Comparison of ENCODE assay signal across 19 cellular contexts in the genomic region with DNA sequence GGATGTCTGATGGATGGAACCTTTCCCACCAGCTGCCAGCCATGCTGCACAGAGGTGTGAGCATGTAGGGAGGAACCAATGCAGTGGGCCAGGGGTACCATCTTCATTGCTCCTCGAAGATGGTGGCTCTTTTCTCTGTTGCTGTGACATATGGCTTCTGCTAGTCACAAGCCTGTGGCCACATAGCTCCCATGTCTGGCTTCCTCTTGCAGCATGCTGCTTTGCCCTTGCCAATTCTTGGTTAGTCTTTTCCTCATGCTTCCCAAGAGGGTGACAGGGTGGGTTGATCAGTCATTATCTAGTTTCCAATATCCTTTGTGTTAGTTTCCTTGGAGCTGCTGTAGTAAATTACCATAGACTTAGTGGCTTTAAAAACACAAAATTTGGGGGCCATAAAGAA.
DNase-seq lines count a peak whose midpoint lies in the region; ATAC-seq, FAIRE-seq and TF ChIP-seq lines count a peak whose summit lies in the region.
"Had no signal": no experiment of that assay in that cellular context is flagged by ENCODE, and none has a peak within 500 bp of the region (broad histone marks: within the 10 kb centered on the region; RNA-seq: fewer than 3 reads in every experiment).

No MANE protein-coding gene starts in this region.

- H3K4me3 ChIP-seq in DND-41 (ENCODE audit: low read depth in 1 of 2, low read length in 2 of 2) = no peak overlapping the region
- H3K4me3 ChIP-seq in H1 (ENCODE audit: extremely low read depth in 1 of 4, insufficient read depth in 2 of 4, low read depth in 3 of 4, low read length in 4 of 4) = no peak overlapping the region
- H3K4me3 ChIP-seq in neutrophil (ENCODE audit: low read depth in 1 of 2, low read length in 1 of 2) = no peak overlapping the region
- no peak overlapping the region for H3K4me3 ChIP-seq in psoas muscle
- H3K4me3 ChIP-seq: A549 had no signal

- H4K5ac ChIP-seq in H1 (ENCODE audit: insufficient read length, low read depth, low read length) = no peak overlapping the region

- H3K27me3 ChIP-seq in DND-41 (ENCODE audit: insufficient read depth, low read length, poor library complexity) = no peaks in the 10 kb centered on the region
- H3K27me3 ChIP-seq in H1 (replicated peaks in 1 of 4; ENCODE audit: control insufficient read depth in 3 of 4, extremely low read depth in 1 of 4, insufficient read depth in 3 of 4, low read length in 3 of 4) = no peaks in the 10 kb centered on the region
- no peaks in the 10 kb centered on the region for H3K27me3 ChIP-seq in neutrophil
- H3K27me3 ChIP-seq in psoas muscle (ENCODE audit: insufficient read depth in 3 of 3, low read length in 2 of 3) = no peaks in the 10 kb centered on the region

- TF ChIP-seq CTCF in DND-41 (IDR thresholded peaks at IDR 0.05; ENCODE audit: borderline replicate concordance, extremely low read depth, low read length, poor library complexity, severe bottlenecking) = no peak
- TF ChIP-seq CTCF in H1 (IDR thresholded peaks at IDR 0.05; ENCODE audit: control extremely low read depth in 1 of 3, insufficient read depth in 1 of 3, low read depth in 1 of 3, low read length in 3 of 3) = no peak
- no peak for TF ChIP-seq CTCF in neutrophil (IDR thresholded peaks at IDR 0.05)
- no peak for TF ChIP-seq CTCF in psoas muscle (IDR thresholded peaks at IDR 0.05)

- H2AFZ ChIP-seq in DND-41 (ENCODE audit: low read depth, low read length) (no peak overlapping the region), H1 (ENCODE audit: low read length) (no peak overlapping the region)

- TF ChIP-seq POLR2A in H1 (IDR thresholded peaks at IDR 0.05; ENCODE audit: control extremely low read depth in 1 of 2, low read depth in 2 of 2, low read length in 2 of 2) = no peak

- intact Hi-C loops in psoas muscle (cut with DNase I) = loop anchor here (5.0 to 10.0 kb wide), 4 partner anchors 53 to 196 kb away; no protein-coding TSS in a partner anchor

- H3K56ac ChIP-seq in H1 (replicated peaks; ENCODE audit: insufficient read length, low read depth, low read length) = no peak overlapping the region

- H3K36me3 Mint-ChIP-seq in natural killer cell treated with Interleukin-12 subunit alpha and Interleukin-12 subunit beta and Interleukin-15 and Interleukin-18, amount 100 ng/mL, for 72 hours = no peaks in the 10 kb centered on the region
- H3K36me3 Mint-ChIP-seq: CD4-positive, CD25-positive, alpha-beta regulatory T cell; IgD-negative memory B cell had no signal

- H3K23me2 ChIP-seq in H1 (ENCODE audit: low read depth, low read length) = no peaks in the 10 kb centered on the region

- H3K18ac ChIP-seq in H1 (ENCODE audit: extremely low read depth, low read length) = no peak overlapping the region

- H3K4me3 Mint-ChIP-seq in natural killer cell treated with Interleukin-12 subunit alpha and Interleukin-12 subunit beta and Interleukin-15 and Interleukin-18, amount 100 ng/mL, for 72 hours = no peak overlapping the region
- H3K4me3 Mint-ChIP-seq: CD4-positive, CD25-positive, alpha-beta regulatory T cell; IgD-negative memory B cell had no signal

- H3K27ac ChIP-seq in DND-41 (ENCODE audit: low read length) (peak overlapping the region; percentile 25; the same call in 1 of the 2 replicates), KOPT-K1 (ENCODE audit: low read depth, low read length, poor library complexity, severe bottlenecking) (peak overlapping the region; percentile 80), H1 (ENCODE audit: low read depth, low read length) (no peak overlapping the region), neutrophil (peak overlapping the region; percentile 83), psoas muscle (no peak overlapping the region)
- H3K27ac ChIP-seq: A549 had no signal

- H3K4ac ChIP-seq in H1 (replicated peaks; ENCODE audit: insufficient read length, low read depth, low read length) = no peak overlapping the region

- CTCF ChIA-PET in H1 (lab: Charles Lee; ENCODE audit: partially characterized antibody) = interaction anchor here (0.5 to 1.7 kb wide), 3 partner anchors 13 to 61 kb away, joined by 3 read pairs; no protein-coding TSS in a partner anchor

- POLR2A ChIA-PET in H1 (lab: Charles Lee; ENCODE audit: partially characterized antibody) = no interaction called here

- no peak overlapping the region for H2AK5ac ChIP-seq in H1 (ENCODE audit: low read depth, low read length)

- no peaks in the 10 kb centered on the region for H3K79me1 ChIP-seq in H1 (ENCODE audit: low read depth, low read length)

- no peak overlapping the region for H4K8ac ChIP-seq in H1 (ENCODE audit: extremely low read depth, insufficient read depth, low read length)

- no peaks in the 10 kb centered on the region for H3K9me3 ChIP-seq in DND-41 (ENCODE audit: insufficient read depth, low read length, severe bottlenecking)
- peaks cover 12% of the 10 kb centered on the region for H3K9me3 ChIP-seq in KOPT-K1 (ENCODE audit: insufficient read depth, low read length, poor library complexity, severe bottlenecking)
- H3K9me3 ChIP-seq in H1 (ENCODE audit: insufficient read depth in 2 of 2, low read depth in 1 of 2, low read length in 1 of 2) = 0 out of 4 replicates have a peak, but pooled peaks cover 0 to 6% of the 10 kb centered on the region in 2 experiments
- no peaks in the 10 kb centered on the region for H3K9me3 ChIP-seq in neutrophil
- H3K9me3 ChIP-seq in psoas muscle = no peaks in the 10 kb centered on the region
- H3K9me3 ChIP-seq: A549 had no signal

- no peak overlapping the region for H2BK5ac ChIP-seq in H1 (ENCODE audit: low read depth, low read length)

- H3K4me1 ChIP-seq in DND-41 (ENCODE audit: insufficient read depth, low read length) (peaks cover 19% of the 10 kb centered on the region), H1 (replicated peaks in 1 of 4; ENCODE audit: control insufficient read depth in 3 of 4, insufficient read depth in 4 of 4, low read length in 3 of 4) (no peaks in the 10 kb centered on the region), neutrophil (ENCODE audit: control insufficient read depth in 1 of 2, insufficient read depth in 1 of 2, low read depth in 1 of 2, low read length in 1 of 2) (peaks cover 79 to 82% of the 10 kb centered on the region in 2 experiments), psoas muscle (peaks cover 15% of the 10 kb centered on the region)

- no peak overlapping the region for H4K91ac ChIP-seq in H1 (replicated peaks; ENCODE audit: insufficient read length, low read length)

- no peak overlapping the region for H3K23ac ChIP-seq in H1 (ENCODE audit: insufficient read length)

- no peak for TF ChIP-seq RAD21 in H1 (IDR thresholded peaks at IDR 0.05 in 1 of 2, conservative IDR thresholded peaks at IDR 0.05 in 1 of 2; ENCODE audit: low read depth in 2 of 2, low read length in 2 of 2)

- no peak for ATAC-seq in DND-41 (ENCODE audit: insufficient read depth, low read depth)
- ATAC-seq in natural killer cell treated with Interleukin-12 subunit alpha and Interleukin-12 subunit beta and Interleukin-15 and Interleukin-18, amount 100 ng/mL, for 72 hours = no peak
- no peak for ATAC-seq in psoas muscle
- no peak for ATAC-seq in HG03520 (IDR thresholded peaks at IDR 0.05; ENCODE audit: unreplicated experiment)
- ATAC-seq: A549, HCT116 had no signal

- WGBS in H1 (ENCODE audit: extremely low coverage in 1 of 2, insufficient coverage in 1 of 2, insufficient read length in 1 of 2, insufficient replicate concordance in 2 of 2, low coverage in 1 of 2, low lambda C conversion rate in 2 of 2, missing lambda C conversion rate in 1 of 2), 2 experiments = 93% methylated on average over 1 of the region's 1 CpG; no CpG with 5 or more reads in 1 of the 2 experiments
- 89 to 100% (median 100%) methylated on average over 1 of the region's 1 CpG for WGBS in psoas muscle, 3 donors

- H3K14ac ChIP-seq in H1 (ENCODE audit: insufficient read length) = no peak overlapping the region

- no peaks in the 10 kb centered on the region for H3K4me1 Mint-ChIP-seq in natural killer cell treated with Interleukin-12 subunit alpha and Interleukin-12 subunit beta and Interleukin-15 and Interleukin-18, amount 100 ng/mL, for 72 hours (ENCODE audit: low read depth in 2 of 2)
- H3K4me1 Mint-ChIP-seq: CD4-positive, CD25-positive, alpha-beta regulatory T cell; IgD-negative memory B cell had no signal

- H4K20me1 ChIP-seq in DND-41 (ENCODE audit: insufficient read depth, low read length) (no peaks in the 10 kb centered on the region), H1 (replicated peaks in 1 of 2; ENCODE audit: control insufficient read depth in 1 of 2, insufficient read depth in 2 of 2, low read length in 2 of 2) (no peaks in the 10 kb centered on the region)

- peaks cover 0 to 8% of the 10 kb centered on the region in 2 donors for H3K27me3 Mint-ChIP-seq in natural killer cell treated with Interleukin-12 subunit alpha and Interleukin-12 subunit beta and Interleukin-15 and Interleukin-18, amount 100 ng/mL, for 72 hours

- FAIRE-seq in H1 (lab: Jason Lieb, UNC) (no peak), GM19239 (lab: Jason Lieb, UNC) (no peak)
- FAIRE-seq: A549, G401.6, GM12892, H54 had no signal

- DNase-seq in DND-41 = no peak
- DNase-seq in H1 (ENCODE audit: low read depth in 1 of 2, low spot score in 2 of 2) = no peak
- DNase-seq in natural killer cell treated with Interleukin-12 subunit alpha and Interleukin-12 subunit beta and Interleukin-15 and Interleukin-18, amount 100 ng/mL, for 72 hours (ENCODE audit: low spot score) = no peak
- DNase-seq in psoas muscle = no peak
- no peak for DNase-seq in GM19239 (ENCODE audit: insufficient read length, low spot score)
- DNase-seq: Calu3; CD4-positive, CD25-positive, alpha-beta regulatory T cell; DMS79; EL; KG1 had no signal

- H3K4me2 ChIP-seq in DND-41 (ENCODE audit: insufficient read depth, low read length) (no peak overlapping the region), H1 (ENCODE audit: insufficient read depth in 1 of 2, low read depth in 2 of 2, low read length in 2 of 2) (no peak overlapping the region)
- H3K4me2 ChIP-seq: A549 had no signal

- no peak overlapping the region for H2BK20ac ChIP-seq in H1 (ENCODE audit: low read length)

- H3K9ac ChIP-seq in DND-41 (ENCODE audit: low read depth, low read length) (no peak overlapping the region), H1 (replicated peaks in 1 of 4; ENCODE audit: extremely low read depth in 1 of 4, low read depth in 3 of 4, low read length in 3 of 4) (no peak overlapping the region)

- no peaks in the 10 kb centered on the region for H3K36me3 ChIP-seq in DND-41 (ENCODE audit: insufficient read depth, low read length)
- H3K36me3 ChIP-seq in KOPT-K1 (ENCODE audit: insufficient read depth, low read length) = no peaks in the 10 kb centered on the region
- no peaks in the 10 kb centered on the region for H3K36me3 ChIP-seq in H1 (ENCODE audit: control insufficient read depth in 2 of 4, insufficient read depth in 4 of 4, low read length in 3 of 4)
- H3K36me3 ChIP-seq in neutrophil = no peaks in the 10 kb centered on the region
- H3K36me3 ChIP-seq in psoas muscle (ENCODE audit: insufficient read depth in 1 of 2, low read depth in 1 of 2) = no peaks in the 10 kb centered on the region

- H3K27ac Mint-ChIP-seq in natural killer cell treated with Interleukin-12 subunit alpha and Interleukin-12 subunit beta and Interleukin-15 and Interleukin-18, amount 100 ng/mL, for 72 hours = no peak overlapping the region
- H3K27ac Mint-ChIP-seq: CD4-positive, CD25-positive, alpha-beta regulatory T cell had no signal

- H3K79me2 ChIP-seq in DND-41 (ENCODE audit: insufficient read depth, low read length) (no peaks in the 10 kb centered on the region), H1 (ENCODE audit: control insufficient read depth in 1 of 2, insufficient read depth in 2 of 2, low read length in 2 of 2) (no peaks in the 10 kb centered on the region)

- no peak for TF ChIP-seq EP300 in H1 (IDR thresholded peaks at IDR 0.05; ENCODE audit: borderline replicate concordance in 1 of 2, low read depth in 2 of 2, low read length in 2 of 2)

- no peak overlapping the region for H2BK12ac ChIP-seq in H1 (ENCODE audit: low read depth, low read length)

- H2BK15ac ChIP-seq in H1 (ENCODE audit: low read length) = 0 out of 2 replicates have a peak overlapping the region, but pooled peaks have one; percentile 66

- H2BK120ac ChIP-seq in H1 (replicated peaks; ENCODE audit: low read depth, low read length) = no peak overlapping the region

- H3K9me3 Mint-ChIP-seq in natural killer cell treated with Interleukin-12 subunit alpha and Interleukin-12 subunit beta and Interleukin-15 and Interleukin-18, amount 100 ng/mL, for 72 hours = no peaks in the 10 kb centered on the region

Comparison
In these comparisons a context has a peak if more than half of its experiments do, and no peak if none do; other contexts are left out.
1. H3K27ac ChIP-seq: peak in DND-41 (single experiment), KOPT-K1 (single experiment) and neutrophil (single experiment); none in H1 (single experiment) and psoas muscle (single experiment).